10 cellular contexts compared by ENCODE assay signal in genomic region chr1:209368864-209369598, GRCh38.
DNase-seq lines count a peak whose midpoint lies in the region; ATAC-seq and TF ChIP-seq lines count a peak whose summit lies in the region.
"Had no signal": no experiment of that assay in that cellular context is flagged by ENCODE, and none has a peak within 500 bp of the region (broad histone marks: within the 10 kb centered on the region; RNA-seq: fewer than 3 reads in every experiment).

No MANE protein-coding gene starts in this region.

- no peaks in the 10 kb centered on the region for H3K36me3 Mint-ChIP-seq in osteocyte (ENCODE audit: unreplicated experiment)

- peak overlapping the region; percentile 91 for H3K27ac Mint-ChIP-seq in osteocyte (ENCODE audit: unreplicated experiment)
- H3K27ac Mint-ChIP-seq: activated naive CD8-positive, alpha-beta T cell treated with anti-CD3 and anti-CD28 coated beads, Interleukin-2, amount 50 U/mL, for 24 hours had no signal

- peaks cover 7% of the 10 kb centered on the region for H3K9me3 Mint-ChIP-seq in osteocyte (ENCODE audit: unreplicated experiment)
- H3K9me3 Mint-ChIP-seq: activated naive CD8-positive, alpha-beta T cell treated with anti-CD3 and anti-CD28 coated beads, Interleukin-2, amount 50 U/mL, for 24 hours had no signal

- H3K27me3 Mint-ChIP-seq in osteocyte (ENCODE audit: unreplicated experiment), result no peaks in the 10 kb centered on the region

- TF ChIP-seq CTCF in osteocyte (IDR thresholded peaks at IDR 0.05), result no peak

- H3K4me3 Mint-ChIP-seq in osteocyte (ENCODE audit: unreplicated experiment), result peak overlapping the region; percentile 15
- H3K4me3 Mint-ChIP-seq: activated naive CD8-positive, alpha-beta T cell treated with anti-CD3 and anti-CD28 coated beads, Interleukin-2, amount 50 U/mL, for 24 hours had no signal

- DNase-seq in DMS 273 treated with DMSO at 0.1 percent for 48 hours (lab: John Stamatoyannopoulos, UW) (peak; percentile 87), RPMI7951 (ENCODE audit: low read depth) (peak; percentile 92), fibroblast of peridontal ligament (ENCODE audit: extremely low read depth) (peak; percentile 94), osteocyte (ENCODE audit: extremely low spot score, unreplicated experiment) (no peak), NCI-H2029 (lab: John Stamatoyannopoulos, UW) (no peak), UCSD-AML1 (lab: John Stamatoyannopoulos, UW; ENCODE audit: unreplicated experiment) (no peak)
- DNase-seq in stimulated activated CD4-positive, alpha-beta T cell treated with anti-CD3 and anti-CD28 coated beads, Interleukin-15, amount 100 ng/mL, for 24 hours, result no peak
- DNase-seq: activated naive CD8-positive, alpha-beta T cell treated with anti-CD3 and anti-CD28 coated beads, Interleukin-2, amount 50 U/mL, for 24 hours; nucleus accumbens had no signal

- ATAC-seq in GM18498 (IDR thresholded peaks at IDR 0.05; ENCODE audit: unreplicated experiment), result no peak
- ATAC-seq: activated naive CD8-positive, alpha-beta T cell treated with anti-CD3 and anti-CD28 coated beads, Interleukin-2, amount 50 U/mL, for 24 hours had no signal

- peaks cover 21% of the 10 kb centered on the region for H3K4me1 Mint-ChIP-seq in osteocyte (ENCODE audit: unreplicated experiment)
- H3K4me1 Mint-ChIP-seq: activated naive CD8-positive, alpha-beta T cell treated with anti-CD3 and anti-CD28 coated beads, Interleukin-2, amount 50 U/mL, for 24 hours had no signal

Comparison
In these comparisons a context has a peak if more than half of its experiments do, and no peak if none do; other contexts are left out.
1. DNase-seq: peak in DMS 273 treated with DMSO at 0.1 percent for 48 hours (single experiment), RPMI7951 (single experiment) and fibroblast of peridontal ligament (single experiment); none in osteocyte (single experiment), stimulated activated CD4-positive, alpha-beta T cell treated with anti-CD3 and anti-CD28 coated beads, Interleukin-15, amount 100 ng/mL, for 24 hours (single experiment), NCI-H2029 (single experiment) and UCSD-AML1 (single experiment).